ENCODE assay signal across 9 cellular contexts in the genomic region with DNA sequence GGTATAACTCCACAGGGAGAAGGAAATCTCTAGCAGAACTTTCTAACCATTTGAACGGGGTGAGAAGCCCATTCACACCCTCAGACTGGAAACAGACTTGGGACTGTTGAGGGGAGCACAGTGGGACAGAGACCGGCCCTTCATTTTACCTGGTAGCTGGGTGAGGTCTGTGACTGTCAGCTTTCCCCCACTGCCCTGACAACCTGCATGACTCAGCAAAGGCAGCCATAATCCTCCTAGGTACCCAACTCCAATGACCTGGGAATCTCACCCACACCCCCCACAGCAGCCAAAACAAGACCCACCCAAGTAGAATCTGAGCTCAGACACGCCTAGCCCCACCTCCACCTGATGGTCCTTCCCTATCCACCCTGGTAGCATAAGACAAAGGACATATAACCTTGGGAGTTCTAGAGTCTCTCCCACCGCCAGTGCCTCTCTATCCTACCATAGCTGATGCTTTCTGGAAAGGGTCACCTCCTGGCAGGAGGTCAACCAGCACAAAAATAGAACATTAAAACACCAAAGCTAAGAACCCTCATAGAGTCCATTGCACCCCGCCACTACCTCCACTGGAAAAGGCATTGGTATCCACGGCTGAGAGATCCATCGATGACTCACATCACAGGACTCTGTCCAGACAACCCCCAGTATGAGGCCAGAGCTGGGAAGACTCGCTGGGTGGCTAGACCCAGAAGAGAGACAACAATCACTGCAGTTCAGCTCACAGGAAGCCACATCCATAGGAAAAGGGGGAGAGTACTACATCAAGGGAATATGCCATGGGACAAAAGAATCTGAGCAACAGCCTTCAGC. TPM values are rescaled to one million over a fixed set of nuclear protein-coding genes. Genes with fewer than 3 reads are reported as not detected.
DNase-seq lines count a peak whose midpoint lies in the region; TF ChIP-seq lines count a peak whose summit lies in the region.
"Had no signal": no experiment of that assay in that cellular context is flagged by ENCODE, and none has a peak within 500 bp of the region (broad histone marks: within the 10 kb centered on the region; RNA-seq: fewer than 3 reads in every experiment).

No MANE protein-coding gene starts in this region.

- WGBS in esophagus squamous epithelium, 2 donors, result 66 to 67% methylated on average over 5 to 6 of the region's 8 CpGs

- intact Hi-C loops in esophagus squamous epithelium (cut with DNase I), result no loop called here

- no peak overlapping the region for H2AFZ ChIP-seq in osteoblast (ENCODE audit: low read length)

- H3K9me3 ChIP-seq in osteoblast (ENCODE audit: low read depth, low read length) (no peaks in the 10 kb centered on the region), esophagus squamous epithelium (no peaks in the 10 kb centered on the region)

- no peak for TF ChIP-seq CTCF in RWPE1 (conservative IDR thresholded peaks at IDR 0.05; ENCODE audit: low read depth)
- no peak for TF ChIP-seq CTCF in osteoblast (IDR thresholded peaks at IDR 0.05; ENCODE audit: extremely low read depth, low read depth, low read length)
- TF ChIP-seq CTCF in esophagus squamous epithelium (IDR thresholded peaks at IDR 0.05), result no peak

- no peak for TF ChIP-seq POLR2A in esophagus squamous epithelium (IDR thresholded peaks at IDR 0.05)

- H3K27me3 ChIP-seq in osteoblast (ENCODE audit: insufficient read depth, low read length), result no peaks in the 10 kb centered on the region
- H3K27me3 ChIP-seq in esophagus squamous epithelium, result no peaks in the 10 kb centered on the region

- H3K36me3 ChIP-seq in osteoblast (ENCODE audit: insufficient read depth, low read length), result no peaks in the 10 kb centered on the region
- peaks cover 0 to 23% (median 0%) of the 10 kb centered on the region in 3 donors for H3K36me3 ChIP-seq in esophagus squamous epithelium

- POLR2A ChIA-PET in RWPE1 (lab: Yijun Ruan, JAX; ENCODE audit: low non-redundant PET), result no interaction called here

- H3K4me3 ChIP-seq in osteoblast (ENCODE audit: insufficient read depth, low read length), result no peak overlapping the region
- H3K4me3 ChIP-seq in esophagus squamous epithelium, result no peak overlapping the region

- CTCF ChIA-PET in RWPE1 (lab: Yijun Ruan, JAX), result no interaction called here

- H3K27ac ChIP-seq in RWPE1, result peak overlapping the region; percentile 20
- H3K27ac ChIP-seq in epithelial cell of prostate, result peak overlapping the region; percentile 17
- no peak overlapping the region for H3K27ac ChIP-seq in osteoblast (ENCODE audit: low read depth, low read length)
- H3K27ac ChIP-seq in esophagus squamous epithelium, result no peak overlapping the region
- H3K27ac ChIP-seq: 22Rv1 had no signal

- H3K4me2 ChIP-seq in osteoblast (ENCODE audit: insufficient read depth, low read length), result peak overlapping the region; percentile 4

- H3K79me2 ChIP-seq in osteoblast (ENCODE audit: insufficient read depth, low read length), result peaks cover 13% of the 10 kb centered on the region

- DNase-seq in DMS53 (lab: John Stamatoyannopoulos, UW), result peak; percentile 11
- DNase-seq in DMS53 treated with DMSO at 0.1 percent for 48 hours (lab: John Stamatoyannopoulos, UW; ENCODE audit: unreplicated experiment), result no peak
- DNase-seq in RWPE1 (ENCODE audit: low spot score), result peak; percentile 57
- DNase-seq in epithelial cell of prostate (ENCODE audit: low read depth, low spot score), result peak; percentile 10
- DNase-seq in osteoblast (ENCODE audit: insufficient read length, low spot score, missing footprints), result peak; percentile 85
- no peak for DNase-seq in SW480 (ENCODE audit: low spot score)
- DNase-seq in activated T-cell treated with anti-CD3 and anti-CD28 coated beads, Interleukin-2, amount 50 U/mL, for 48 hours, result no peak
- DNase-seq in esophagus squamous epithelium (lab: John Stamatoyannopoulos, UW), result no peak

- no peaks in the 10 kb centered on the region for H4K20me1 ChIP-seq in osteoblast (ENCODE audit: insufficient read depth, low read length)

- H3K4me1 ChIP-seq in osteoblast (ENCODE audit: insufficient read depth, low read length), result no peaks in the 10 kb centered on the region
- H3K4me1 ChIP-seq in esophagus squamous epithelium, result peaks cover 0 to 8% (median 0%) of the 10 kb centered on the region in 3 donors

RNA-seq across cellular contexts. Expression of gene SENP7, which starts 28.0 kb away (rescaled TPM):
- total RNA-seq in osteoblast (11.2 and 11.8 TPM in 2 replicates), esophagus squamous epithelium (10 to 100 TPM in 1 of 4 donors, 1 to 10 TPM in 3; 6.0 to 18.9 (median 9.5) TPM)

Comparison
In these comparisons a context has a peak if more than half of its experiments do, and no peak if none do; other contexts are left out.
1. DNase-seq: peak in DMS53 (single experiment), RWPE1 (single experiment), epithelial cell of prostate (single experiment) and osteoblast (single experiment); none in DMS53 treated with DMSO at 0.1 percent for 48 hours (single experiment), SW480 (single experiment), activated T-cell treated with anti-CD3 and anti-CD28 coated beads, Interleukin-2, amount 50 U/mL, for 48 hours (0 of 2) and esophagus squamous epithelium (single experiment).
2. H3K27ac ChIP-seq: peak in RWPE1 (single experiment) and epithelial cell of prostate (single experiment); none in osteoblast (single experiment) and esophagus squamous epithelium (0 of 4).